In genomic region chr9:104911029-104911607, GRCh38 we compare ENCODE assay signal across 20 cellular contexts. TPM values are rescaled to one million over a fixed set of nuclear protein-coding genes. Genes with fewer than 3 reads are reported as not detected.
DNase-seq lines count a peak whose midpoint lies in the region; ATAC-seq and TF ChIP-seq lines count a peak whose summit lies in the region.
"Had no signal": no experiment of that assay in that cellular context is flagged by ENCODE, and none has a peak within 500 bp of the region (broad histone marks: within the 10 kb centered on the region; RNA-seq: fewer than 3 reads in every experiment).

No MANE protein-coding gene starts in this region.

- no peak overlapping the region for H3K4me3 ChIP-seq in hepatocyte
- H3K4me3 ChIP-seq in suprapubic skin: no peak overlapping the region
- no peak overlapping the region for H3K4me3 ChIP-seq in neural progenitor cell
- no peak overlapping the region for H3K4me3 ChIP-seq in PC-9
- H3K4me3 ChIP-seq: colonic mucosa had no signal

- TF ChIP-seq CTCF in activated B cell treated with CpG ODN at 0.5 μM for 24 hours (IDR thresholded peaks at IDR 0.05) (no peak), hepatocyte (IDR thresholded peaks at IDR 0.05; ENCODE audit: poor library complexity) (no peak), suprapubic skin (IDR thresholded peaks at IDR 0.05) (no peak), neural progenitor cell (IDR thresholded peaks at IDR 0.05) (no peak), PC-9 (conservative IDR thresholded peaks at IDR 0.05) (no peak)

- H3K4me1 Mint-ChIP-seq in activated B cell treated with CpG ODN at 0.5 μM for 24 hours (peaks cover 69% of the 10 kb centered on the region), neural progenitor cell (peaks cover 14% of the 10 kb centered on the region)

- DNase-seq in DMS53 (lab: John Stamatoyannopoulos, UW) (peak; percentile 44), DMS53 treated with DMSO at 0.1 percent for 48 hours (lab: John Stamatoyannopoulos, UW; ENCODE audit: unreplicated experiment) (no peak), activated B cell treated with CpG ODN at 0.5 μM for 24 hours (no peak), hepatocyte (ENCODE audit: low spot score) (no peak), suprapubic skin (ENCODE audit: low spot score in 2 of 2) (no peak), neural progenitor cell (ENCODE audit: low spot score) (no peak), PC-9 (no peak), Kasumi-1 (lab: John Stamatoyannopoulos, UW) (no peak)
- DNase-seq: 8988T; CD8-positive, alpha-beta T cell; colonic mucosa; Karpas-422; NCI-H187; posterior cingulate gyrus; SHP77; stimulated activated CD4-positive, alpha-beta T cell treated with anti-CD3 and anti-CD28 coated beads, Interleukin-15, amount 100 ng/mL, for 24 hours; substantia nigra; T-helper 9 cell had no signal

- H3K9me3 ChIP-seq in hepatocyte (ENCODE audit: low read depth) (no peaks in the 10 kb centered on the region), suprapubic skin (no peaks in the 10 kb centered on the region), neural progenitor cell (ENCODE audit: low read depth) (no peaks in the 10 kb centered on the region), PC-9 (ENCODE audit: insufficient read depth, low read depth) (no peaks in the 10 kb centered on the region)
- H3K9me3 ChIP-seq: colonic mucosa had no signal

- TF ChIP-seq POLR2A in suprapubic skin (IDR thresholded peaks at IDR 0.05): no peak

- H3K9me3 Mint-ChIP-seq in activated B cell treated with CpG ODN at 0.5 μM for 24 hours (no peaks in the 10 kb centered on the region), neural progenitor cell (peaks cover 3% of the 10 kb centered on the region)
- H3K9me3 Mint-ChIP-seq: activated T-helper 1 cell treated with anti-CD3 and anti-CD28 coated beads, Interleukin-12 subunit alpha, Interleukin-12 subunit beta, Interleukin-2, Interleukin-4 antibody, amounts not matched to agents 30 ng/mL and 10 ng/mL and 1 ng/mL, durations not matched to agents 14 hours and 24 hours and 36 hours; CD8-positive, alpha-beta T cell had no signal

- H3K27ac Mint-ChIP-seq in activated B cell treated with CpG ODN at 0.5 μM for 24 hours: no peak overlapping the region
- no peak overlapping the region for H3K27ac Mint-ChIP-seq in neural progenitor cell
- H3K27ac Mint-ChIP-seq: activated T-helper 1 cell treated with anti-CD3 and anti-CD28 coated beads, Interleukin-12 subunit alpha, Interleukin-12 subunit beta, Interleukin-2, Interleukin-4 antibody, amounts not matched to agents 30 ng/mL and 10 ng/mL and 1 ng/mL, durations not matched to agents 14 hours and 24 hours and 36 hours; CD8-positive, alpha-beta T cell had no signal

- WGBS in hepatocyte (ENCODE audit: low lambda C conversion rate, missing lambda C conversion rate): 70% methylated on average over 4 of the region's 4 CpGs
- WGBS in suprapubic skin: 43% methylated on average over 4 of the region's 4 CpGs

- H3K27me3 Mint-ChIP-seq in activated B cell treated with CpG ODN at 0.5 μM for 24 hours (no peaks in the 10 kb centered on the region), neural progenitor cell (ENCODE audit: insufficient read depth, low read depth) (peaks cover 3% of the 10 kb centered on the region)

- no peak overlapping the region for H3K4me2 ChIP-seq in hepatocyte
- H3K4me2 ChIP-seq in neural progenitor cell: no peak overlapping the region
- H3K4me2 ChIP-seq in PC-9: no peak overlapping the region

- H3K36me3 Mint-ChIP-seq in activated B cell treated with CpG ODN at 0.5 μM for 24 hours (ENCODE audit: low read depth) (peaks cover 6% of the 10 kb centered on the region), neural progenitor cell (no peaks in the 10 kb centered on the region)
- H3K36me3 Mint-ChIP-seq: CD8-positive, alpha-beta T cell had no signal

- peak; percentile 28 for ATAC-seq in activated B cell treated with CpG ODN at 0.5 μM for 24 hours (ENCODE audit: low read depth)
- ATAC-seq: CD8-positive, alpha-beta T cell; left lobe of liver had no signal

- no peak overlapping the region for H3K9ac ChIP-seq in neural progenitor cell

- H4K20me1 ChIP-seq in hepatocyte (ENCODE audit: insufficient read depth, poor library complexity, severe bottlenecking): peaks cover 93% of the 10 kb centered on the region
- peaks cover 66% of the 10 kb centered on the region for H4K20me1 ChIP-seq in neural progenitor cell (ENCODE audit: low read depth)
- H4K20me1 ChIP-seq in PC-9 (ENCODE audit: insufficient read depth): peaks cover 89% of the 10 kb centered on the region

- intact Hi-C loops in activated B cell treated with CpG ODN at 0.5 μM for 24 hours (cut with micrococcal nuclease): no loop called here
- intact Hi-C loops in PC-9 (cut with micrococcal nuclease; ENCODE audit: unreplicated experiment): no loop called here

- no peak overlapping the region for H3K4me3 Mint-ChIP-seq in activated B cell treated with CpG ODN at 0.5 μM for 24 hours
- H3K4me3 Mint-ChIP-seq in neural progenitor cell: no peak overlapping the region
- H3K4me3 Mint-ChIP-seq: activated T-helper 1 cell treated with anti-CD3 and anti-CD28 coated beads, Interleukin-12 subunit alpha, Interleukin-12 subunit beta, Interleukin-2, Interleukin-4 antibody, amounts not matched to agents 30 ng/mL and 10 ng/mL and 1 ng/mL, durations not matched to agents 14 hours and 24 hours and 36 hours; CD8-positive, alpha-beta T cell had no signal

- H3F3A ChIP-seq in neural progenitor cell (ENCODE audit: low read depth): peaks cover 18% of the 10 kb centered on the region
- no peaks in the 10 kb centered on the region; the same call in 1 of the 2 replicates for H3F3A ChIP-seq in PC-9 (ENCODE audit: insufficient read depth, low read depth)

- POLR2A ChIA-PET in activated B cell treated with CpG ODN at 0.5 μM for 24 hours (lab: Charles Lee): interaction anchor here (1.6 kb wide), 1 partner anchor 13 kb away, joined by 3 read pairs; no protein-coding TSS in a partner anchor
- POLR2A ChIA-PET in PC-9 (lab: Charles Lee; ENCODE audit: unreplicated experiment): interaction anchor here (0.6 kb wide), 1 partner anchor 204 kb away, joined by 6 read pairs; no protein-coding TSS in a partner anchor

- H2AFZ ChIP-seq in hepatocyte: no peak overlapping the region
- no peak overlapping the region for H2AFZ ChIP-seq in neural progenitor cell (replicated peaks)
- no peak overlapping the region for H2AFZ ChIP-seq in PC-9

- TF ChIP-seq EP300 in suprapubic skin (IDR thresholded peaks at IDR 0.05): no peak

- H3K9me2 ChIP-seq in hepatocyte (replicated peaks; ENCODE audit: insufficient read depth) (no peaks in the 10 kb centered on the region), PC-9 (ENCODE audit: insufficient read depth) (no peaks in the 10 kb centered on the region)

- H3K36me3 ChIP-seq in hepatocyte (replicated peaks; ENCODE audit: insufficient read depth, low read depth) (no peaks in the 10 kb centered on the region), suprapubic skin (no peaks in the 10 kb centered on the region), neural progenitor cell (no peaks in the 10 kb centered on the region), PC-9 (ENCODE audit: low read depth) (no peaks in the 10 kb centered on the region)
- H3K36me3 ChIP-seq: colonic mucosa had no signal

- peaks cover 40% of the 10 kb centered on the region for H3K4me1 ChIP-seq in hepatocyte (ENCODE audit: insufficient read depth)
- peaks cover 85% of the 10 kb centered on the region for H3K4me1 ChIP-seq in suprapubic skin
- peaks cover 25% of the 10 kb centered on the region for H3K4me1 ChIP-seq in neural progenitor cell
- peaks cover 9% of the 10 kb centered on the region; the same call in 1 of the 2 replicates for H3K4me1 ChIP-seq in PC-9 (replicated peaks; ENCODE audit: insufficient read depth)

- peaks cover 100% of the 10 kb centered on the region for H3K79me2 ChIP-seq in hepatocyte
- H3K79me2 ChIP-seq in neural progenitor cell (ENCODE audit: low read depth): peaks cover 68% of the 10 kb centered on the region
- H3K79me2 ChIP-seq in PC-9 (ENCODE audit: low read depth): peaks cover 97% of the 10 kb centered on the region

- BruUV-seq in PC-9 (replicated peaks; lab: Mats Ljungman, UMichigan): no TSS peak

- H3K27ac ChIP-seq in hepatocyte (peak overlapping the region; percentile 21), suprapubic skin (peak overlapping the region; percentile 49), neural progenitor cell (no peak overlapping the region), PC-9 (no peak overlapping the region)
- H3K27ac ChIP-seq: colonic mucosa had no signal

- CTCF ChIA-PET in activated B cell treated with CpG ODN at 0.5 μM for 24 hours (lab: Charles Lee) (interaction anchor here (1.1 kb wide), 1 partner anchor 10 kb away, joined by 3 read pairs; no protein-coding TSS in a partner anchor), PC-9 (lab: Charles Lee) (interaction anchor here (1.0 kb wide), 1 partner anchor 16 kb away, joined by 3 read pairs; no protein-coding TSS in a partner anchor)

- no peaks in the 10 kb centered on the region for H3K27me3 ChIP-seq in hepatocyte
- H3K27me3 ChIP-seq in suprapubic skin: no peaks in the 10 kb centered on the region
- no peaks in the 10 kb centered on the region for H3K27me3 ChIP-seq in neural progenitor cell
- no peaks in the 10 kb centered on the region for H3K27me3 ChIP-seq in PC-9 (ENCODE audit: insufficient read depth, low read depth)
- H3K27me3 ChIP-seq: colonic mucosa had no signal

RNA-seq across cellular contexts. Expression of gene ABCA1, which starts 16.8 kb away (rescaled TPM):
- total RNA-seq in activated B cell treated with CpG ODN at 0.5 μM for 24 hours (1.7 and 2.3 TPM in 2 replicates), hepatocyte (76.1 and 87.4 TPM in 2 replicates), suprapubic skin (10 to 100 TPM; 24.5 to 89.1 (median 48.5) TPM), neural progenitor cell (ENCODE audit: low replicate concordance) (28.2 and 32.4 TPM in 2 replicates), PC-9 (2021) (22.4 and 38.3 TPM in 2 replicates)
- polyA plus RNA-seq in hepatocyte: 11.9 and 14.5 TPM in 2 replicates

Comparison
In these comparisons a context has a peak if more than half of its experiments do, and no peak if none do; other contexts are left out.
1. H3K27ac ChIP-seq: peak in hepatocyte (single experiment) and suprapubic skin (single experiment); none in neural progenitor cell (single experiment) and PC-9 (single experiment).